In genomic region chr14:24144451-24144850, GRCh38 we compare ENCODE assay signal across 1 cellular context.
TF ChIP-seq lines count a peak whose summit lies in the region.

No MANE protein-coding gene starts in this region.

TF ChIP-seq in K562, 482 proteins besides CTCF, POLR2A, EP300 and RAD21:
- peak; percentile 96 for TF ChIP-seq RBM25 (IDR thresholded peaks at IDR 0.05; ENCODE audit: low read depth, low read length, severe bottlenecking)
- TF ChIP-seq KDM1A (IDR thresholded peaks at IDR 0.05) = peak; percentile 72 to 77
- TF ChIP-seq ZBTB17 (CRISPR knock-in tag; IDR thresholded peaks at IDR 0.05) = no peak
- no peak for TF ChIP-seq ARNT (IDR thresholded peaks at IDR 0.05)
- no peak for TF ChIP-seq ZBTB9 (CRISPR knock-in tag; IDR thresholded peaks at IDR 0.05)
- peak; percentile 90 for TF ChIP-seq BCOR (IDR thresholded peaks at IDR 0.05)
- TF ChIP-seq E2F1 (CRISPR knock-in tag; IDR thresholded peaks at IDR 0.05) = no peak
- TF ChIP-seq SMARCA5 (IDR thresholded peaks at IDR 0.05) = peak; percentile 71; the same call in 1 of the 2 replicates
- TF ChIP-seq HDAC2 (IDR thresholded peaks at IDR 0.05) = peak; percentile 58; the same call in 1 of the 2 replicates
- peak in 1 of 2 experiments; percentile 78; a peak in 2 of 4 replicates for TF ChIP-seq RCOR1 (IDR thresholded peaks at IDR 0.05; ENCODE audit: borderline replicate concordance in 1 of 2, low read depth in 2 of 2, low read length in 2 of 2)
- TF ChIP-seq CHD4 (IDR thresholded peaks at IDR 0.05; ENCODE audit: insufficient read depth, insufficient replicate concordance, low read depth, low read length, poor library complexity, severe bottlenecking) = peak; percentile 71
- TF ChIP-seq ADNP (tag; IDR thresholded peaks at IDR 0.05) = peak; percentile 86
